In the genomic region with DNA sequence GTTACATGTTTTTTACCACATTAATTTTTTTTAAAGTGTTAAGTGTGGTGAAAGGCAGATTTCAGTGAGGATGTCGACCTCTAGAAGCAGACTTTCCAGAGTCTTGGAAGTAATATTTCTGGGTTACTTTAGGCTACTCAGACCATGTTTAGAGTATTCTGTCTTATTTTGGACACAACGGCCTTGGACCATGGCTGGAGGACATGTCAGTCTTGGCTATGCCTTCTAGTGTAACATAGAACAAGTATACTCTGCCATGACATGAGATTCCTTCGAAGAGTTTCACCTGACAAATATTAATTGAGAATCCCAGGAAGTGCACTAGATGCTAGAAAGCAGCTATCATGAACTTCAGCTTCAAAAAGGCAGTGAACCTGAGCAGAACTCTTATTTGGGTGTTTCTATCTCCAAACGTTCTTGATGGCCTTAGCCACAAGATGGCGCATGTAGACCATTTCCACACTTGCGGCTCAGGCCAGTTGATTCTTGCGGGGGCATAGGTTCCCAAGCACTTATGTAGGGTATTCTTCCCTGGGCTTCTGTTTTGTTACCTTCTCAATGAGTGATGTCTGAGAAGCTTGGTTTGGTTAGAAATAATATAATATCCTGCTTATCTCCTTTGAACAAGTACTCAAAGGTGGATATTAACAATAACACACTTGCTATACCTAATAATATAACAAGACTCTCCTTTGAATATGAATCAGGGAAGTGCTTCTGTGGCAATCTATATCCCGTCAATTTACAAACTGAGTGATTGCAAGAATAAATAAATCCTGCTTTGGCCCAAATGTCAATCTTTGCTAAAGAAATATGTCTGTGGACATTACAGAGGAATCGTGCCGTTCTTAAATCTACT, we compare ENCODE assay signal across 9 cellular contexts.
DNase-seq lines count a peak whose midpoint lies in the region; ATAC-seq and TF ChIP-seq lines count a peak whose summit lies in the region.
"Had no signal": no experiment of that assay in that cellular context is flagged by ENCODE, and none has a peak within 500 bp of the region (broad histone marks: within the 10 kb centered on the region; RNA-seq: fewer than 3 reads in every experiment).

No MANE protein-coding gene starts in this region.

- no peak overlapping the region for H3K23ac ChIP-seq in IMR-90 (ENCODE audit: low read depth, low read length)

- H3K4me1 ChIP-seq in DOHH2 (ENCODE audit: control insufficient read depth, low read length) (no peaks in the 10 kb centered on the region), IMR-90 (ENCODE audit: control insufficient read depth, insufficient read depth, low read length) (no peaks in the 10 kb centered on the region; the same call in 1 of the 2 replicates), Panc1 (ENCODE audit: control insufficient read depth, insufficient read depth, low read length) (no peaks in the 10 kb centered on the region), vagina (peaks cover 17% of the 10 kb centered on the region)

- dilution Hi-C loops in IMR-90 (cut with HindIII; ENCODE audit: low sequenced_read_pairs, unreplicated experiment): no loop called here

- no peaks in the 10 kb centered on the region for H3K27me3 ChIP-seq in DOHH2 (ENCODE audit: control insufficient read depth, low read length)
- peaks cover 22% of the 10 kb centered on the region for H3K27me3 ChIP-seq in IMR-90 (ENCODE audit: control insufficient read depth, insufficient read depth, low read length)
- no peaks in the 10 kb centered on the region for H3K27me3 ChIP-seq in Panc1 (ENCODE audit: control insufficient read depth, insufficient read depth, low read length)
- H3K27me3 ChIP-seq in vagina: no peaks in the 10 kb centered on the region

- peak; percentile 86 for TF ChIP-seq RAD21 in IMR-90 (IDR thresholded peaks at IDR 0.05; ENCODE audit: low read length)

- POLR2A ChIA-PET in IMR-90 (lab: Charles Lee; ENCODE audit: unreplicated experiment) (no interaction called here), Panc1 (lab: Charles Lee) (no interaction called here)

- ATAC-seq in GM21528 (IDR thresholded peaks at IDR 0.05; ENCODE audit: low FRiP score, unreplicated experiment) (peak; percentile 84), IMR-90 (ENCODE audit: low read depth) (peak; percentile 97), Panc1 (peak; percentile 91)

- H3K9ac ChIP-seq in IMR-90 (ENCODE audit: low read depth, low read length): no peak overlapping the region

- no peak overlapping the region for H2BK20ac ChIP-seq in IMR-90 (ENCODE audit: low read depth, low read length)

- no peaks in the 10 kb centered on the region for H3K9me2 ChIP-seq in DOHH2 (replicated peaks; ENCODE audit: control insufficient read depth, low read length)

- DNase-seq in IMR-90 (peak; percentile 71), Panc1 (ENCODE audit: low read depth, low spot score) (peak; percentile 61), glomerular endothelial cell (ENCODE audit: extremely low read depth, low read depth, low spot score) (peak; percentile 60), posterior cingulate gyrus (peak; percentile 29 to 94 (median 74)), vagina (ENCODE audit: extremely low spot score in 2 of 2) (no peak)
- peak; percentile 11 for DNase-seq in activated gamma-delta T cell treated with anti-CD3 and anti-CD28 coated beads, Interleukin-2, amount 50 U/mL, for 16 hours (ENCODE audit: low read depth)

- H3K79me1 ChIP-seq in IMR-90 (ENCODE audit: low read depth in 1 of 2, low read length in 2 of 2): no peaks in the 10 kb centered on the region

- H2BK15ac ChIP-seq in IMR-90 (ENCODE audit: low read depth, low read length): no peak overlapping the region

- TF ChIP-seq POLR2A in IMR-90 (IDR thresholded peaks at IDR 0.05; ENCODE audit: low read depth, low read length): no peak
- no peak for TF ChIP-seq POLR2A in vagina (IDR thresholded peaks at IDR 0.05)

- H3K79me2 ChIP-seq in DOHH2 (ENCODE audit: control insufficient read depth, low read length): no peaks in the 10 kb centered on the region

- H3K27ac ChIP-seq in DOHH2 (ENCODE audit: low read depth, low read length) (no peak overlapping the region), IMR-90 (ENCODE audit: insufficient read depth, low read length) (no peak overlapping the region), Panc1 (ENCODE audit: low read length) (no peak overlapping the region), vagina (no peak overlapping the region)
- H3K27ac ChIP-seq: epithelial cell of prostate had no signal

- H3K9me3 ChIP-seq in DOHH2 (ENCODE audit: control insufficient read depth, insufficient read depth, low read length): no peaks in the 10 kb centered on the region
- H3K9me3 ChIP-seq in IMR-90 (ENCODE audit: control insufficient read depth, insufficient read depth, low read length): no peaks in the 10 kb centered on the region
- H3K9me3 ChIP-seq in Panc1 (ENCODE audit: control insufficient read depth, insufficient read depth, low read depth, low read length): no peaks in the 10 kb centered on the region
- H3K9me3 ChIP-seq in vagina: no peaks in the 10 kb centered on the region

- no peak overlapping the region for H3K18ac ChIP-seq in IMR-90 (ENCODE audit: low read depth, low read length)

- 83% methylated on average over 1 of the region's 10 CpGs; no CpG with 5 or more reads in 1 of the 2 experiments for WGBS in IMR-90 (ENCODE audit: extremely low coverage in 2 of 2, insufficient read length in 1 of 2), 2 experiments

- H4K8ac ChIP-seq in IMR-90 (ENCODE audit: low read depth in 2 of 2, low read length in 2 of 2): no peak overlapping the region

- no peak overlapping the region for H4K91ac ChIP-seq in IMR-90 (ENCODE audit: insufficient read depth, low read depth, low read length)

- H3K14ac ChIP-seq in IMR-90 (replicated peaks; ENCODE audit: low read depth, low read length): no peak overlapping the region

- in situ Hi-C loops in IMR-90 (cut with MboI; ENCODE audit: low sequenced_read_pairs) (loop anchor here (10.0 kb wide), 1 partner anchor 598 kb away; no protein-coding TSS in a partner anchor), Panc1 (cut with HindIII; ENCODE audit: low pct_unique_long_range_greater_than_20kb, low sequenced_read_pairs) (no loop called here)

- no peak overlapping the region for H3K4me3 ChIP-seq in DOHH2 (ENCODE audit: low read length)
- no peak overlapping the region for H3K4me3 ChIP-seq in IMR-90 (ENCODE audit: insufficient read depth, low read depth, low read length)
- no peak overlapping the region for H3K4me3 ChIP-seq in Panc1 (ENCODE audit: low read depth in 2 of 2, low read length in 2 of 2)
- H3K4me3 ChIP-seq in vagina: no peak overlapping the region

- no peak overlapping the region for H2AK5ac ChIP-seq in IMR-90 (ENCODE audit: low read depth, low read length)

- peak; percentile 77 for TF ChIP-seq CTCF in DOHH2 (IDR thresholded peaks at IDR 0.05; ENCODE audit: low read depth, low read length, poor library complexity, severe bottlenecking)
- TF ChIP-seq CTCF in IMR-90 (conservative IDR thresholded peaks at IDR 0.05; ENCODE audit: low read depth, low read length): peak; percentile 87
- TF ChIP-seq CTCF in Panc1 (IDR thresholded peaks at IDR 0.05): peak; percentile 90
- TF ChIP-seq CTCF in vagina (IDR thresholded peaks at IDR 0.05): peak; percentile 39 to 64 (median 55)

- H2BK120ac ChIP-seq in IMR-90 (ENCODE audit: low read depth, low read length): no peak overlapping the region

- H3K4ac ChIP-seq in IMR-90 (ENCODE audit: low read depth, low read length): no peak overlapping the region

- H3K36me3 ChIP-seq in DOHH2 (ENCODE audit: control insufficient read depth, low read length) (no peaks in the 10 kb centered on the region), IMR-90 (ENCODE audit: control insufficient read depth, insufficient read depth, low read length) (no peaks in the 10 kb centered on the region), Panc1 (ENCODE audit: control insufficient read depth, insufficient read depth, low read length) (no peaks in the 10 kb centered on the region), vagina (no peaks in the 10 kb centered on the region)

- BruUV-seq in IMR-90 (replicated peaks; lab: Mats Ljungman, UMichigan): no TSS peak
- BruUV-seq in Panc1 (replicated peaks; lab: Mats Ljungman, UMichigan): no TSS peak

- no peaks in the 10 kb centered on the region for H3K9me1 ChIP-seq in IMR-90 (ENCODE audit: insufficient read depth, low read length)

- intact Hi-C loops in IMR-90 (cut with micrococcal nuclease) (loop anchor here (1.0 to 10.0 kb wide), 5 partner anchors 130 to 1478 kb away; a partner anchor contains a TSS), Panc1 (cut with micrococcal nuclease; ENCODE audit: unreplicated experiment) (loop anchor here (2.0 to 5.0 kb wide), 2 partner anchors 138 to 600 kb away; a partner anchor contains a TSS), posterior cingulate gyrus (cut with DNase I) (loop anchor here (1.0 to 10.0 kb wide), 5 partner anchors 58 to 1482 kb away; a partner anchor contains a TSS), vagina (cut with DNase I) (no loop called here)

- no peak overlapping the region for H2BK5ac ChIP-seq in IMR-90 (ENCODE audit: low read depth, low read length, poor library complexity, severe bottlenecking)

- CTCF ChIA-PET in IMR-90 (lab: Yijun Ruan, JAX) (interaction anchor here (0.5 to 2.0 kb wide), 8 partner anchors 8 to 179 kb away, joined by 3 to 9 read pairs (median 5); no protein-coding TSS in a partner anchor), Panc1 (lab: Charles Lee) (interaction anchor here (0.7 to 1.3 kb wide), 2 partner anchors 118 kb away, joined by 3 read pairs; no protein-coding TSS in a partner anchor)

- H4K20me1 ChIP-seq in DOHH2 (ENCODE audit: control insufficient read depth, insufficient read depth, low read depth, low read length): no peaks in the 10 kb centered on the region
- H4K20me1 ChIP-seq in IMR-90 (ENCODE audit: insufficient read depth, low read length): no peaks in the 10 kb centered on the region

- H3K56ac ChIP-seq in IMR-90 (ENCODE audit: extremely low read depth, insufficient read depth, low read length): no peak overlapping the region

- H2AK9ac ChIP-seq in IMR-90 (replicated peaks; ENCODE audit: low read depth, low read length, poor library complexity): no peak overlapping the region

- H4K5ac ChIP-seq in IMR-90 (ENCODE audit: low read depth, low read length): no peak overlapping the region

- H3K4me2 ChIP-seq in DOHH2 (ENCODE audit: low read length): no peak overlapping the region
- H3K4me2 ChIP-seq in IMR-90 (ENCODE audit: low read depth, low read length): no peak overlapping the region

- no peaks in the 10 kb centered on the region for H3F3A ChIP-seq in DOHH2 (ENCODE audit: control insufficient read depth, insufficient read depth)

- H2AFZ ChIP-seq in IMR-90 (replicated peaks; ENCODE audit: low read length, poor library complexity): no peak overlapping the region

TF ChIP-seq in IMR-90, 13 proteins besides CTCF, POLR2A, EP300 and RAD21:
- TF ChIP-seq CEBPB (IDR thresholded peaks at IDR 0.05; ENCODE audit: low read depth, low read length) (no peak), SMC3 (IDR thresholded peaks at IDR 0.05; ENCODE audit: low read depth, low read length) (peak; percentile 80)
TF ChIP-seq in IMR-90: peak in this region for 1.

Comparison
In these comparisons a context has a peak if more than half of its experiments do, and no peak if none do; other contexts are left out.
1. DNase-seq: peak in IMR-90 (single experiment), Panc1 (single experiment), activated gamma-delta T cell treated with anti-CD3 and anti-CD28 coated beads, Interleukin-2, amount 50 U/mL, for 16 hours (single experiment), glomerular endothelial cell (single experiment) and posterior cingulate gyrus (10 of 10); none in vagina (0 of 2).
2. Peak in every context shown above with its lines, with median percentiles within 50 percentile points of each other: CTCF ChIP-seq and ATAC-seq.